16 cellular contexts compared by ENCODE assay signal in the genomic region with DNA sequence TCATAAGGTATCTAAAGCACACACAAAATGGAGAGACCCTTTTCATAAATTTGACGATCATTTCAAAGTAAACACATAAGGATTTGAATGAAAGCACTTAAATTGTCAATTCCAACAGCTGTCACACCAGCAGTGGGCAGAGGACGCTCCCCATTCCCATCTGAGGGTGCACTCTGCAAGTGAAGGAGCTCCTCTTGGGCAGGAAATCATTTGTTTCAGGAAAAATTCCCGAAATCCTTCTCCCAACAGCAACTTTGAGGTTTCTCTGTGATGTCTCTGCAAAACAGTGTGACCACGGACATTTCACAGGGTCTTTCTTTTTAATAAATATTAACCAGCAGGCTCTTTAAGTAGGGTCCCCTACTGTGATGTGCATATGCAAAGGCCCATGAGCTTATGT.
"Had no signal": no experiment of that assay in that cellular context is flagged by ENCODE, and none has a peak within 500 bp of the region (broad histone marks: within the 10 kb centered on the region; RNA-seq: fewer than 3 reads in every experiment).

No MANE protein-coding gene starts in this region.

- H3K4me3 ChIP-seq: ascending aorta, breast epithelium, heart right ventricle, left ventricle myocardium inferior, mucosa of descending colon had no signal

- H3K4me3 Mint-ChIP-seq: activated CD4-positive, alpha-beta memory T cell treated with anti-CD3 and anti-CD28 coated beads, Interleukin-2, amount 10 ng/mL, durations not matched to agents 7 days and 5 days; activated naive CD4-positive, alpha-beta T cell treated with anti-CD3 and anti-CD28 coated beads, Interleukin-2, amount 10 ng/mL, durations not matched to agents 7 days and 5 days; activated T-cell treated with anti-CD3 and anti-CD28 coated beads, Interleukin-2, amount 50 U/mL, for 24 hours; dendritic cell treated with granulocyte-macrophage colony-stimulating factor and Interleukin-4, amounts not matched to agents 40 ng/mL and 50 ng/mL, for 4 days; effector memory CD8-positive, alpha-beta T cell; naive thymus-derived CD4-positive, alpha-beta T cell; stimulated activated memory B cell treated with anti-CD40 and anti-IgM and Interleukin-4, amounts not matched to agents 10 μg/mL and 1 μg/mL and 100 μg/mL, for 72 hours had no signal

- H3K27ac Mint-ChIP-seq: activated CD4-positive, alpha-beta memory T cell treated with anti-CD3 and anti-CD28 coated beads, Interleukin-2, amount 10 ng/mL, durations not matched to agents 7 days and 5 days; activated naive CD4-positive, alpha-beta T cell treated with anti-CD3 and anti-CD28 coated beads, Interleukin-2, amount 10 ng/mL, durations not matched to agents 7 days and 5 days; activated T-cell treated with anti-CD3 and anti-CD28 coated beads, Interleukin-2, amount 50 U/mL, for 24 hours; dendritic cell treated with granulocyte-macrophage colony-stimulating factor and Interleukin-4, amounts not matched to agents 40 ng/mL and 50 ng/mL, for 4 days; effector memory CD8-positive, alpha-beta T cell; naive thymus-derived CD4-positive, alpha-beta T cell; stimulated activated memory B cell treated with anti-CD40 and anti-IgM and Interleukin-4, amounts not matched to agents 10 μg/mL and 1 μg/mL and 100 μg/mL, for 72 hours had no signal

- H3K27ac ChIP-seq: ascending aorta, breast epithelium, heart right ventricle, left ventricle myocardium inferior, neutrophil had no signal

- H3K4me1 ChIP-seq: ascending aorta, breast epithelium, heart right ventricle, left ventricle myocardium inferior had no signal

- ATAC-seq: effector memory CD8-positive, alpha-beta T cell; heart right ventricle; mucosa of descending colon; naive thymus-derived CD4-positive, alpha-beta T cell; stimulated activated memory B cell treated with anti-CD40 and anti-IgM and Interleukin-4, amounts not matched to agents 10 μg/mL and 1 μg/mL and 100 μg/mL, for 72 hours had no signal

- H3K4me1 Mint-ChIP-seq: activated CD4-positive, alpha-beta memory T cell treated with anti-CD3 and anti-CD28 coated beads, Interleukin-2, amount 10 ng/mL, durations not matched to agents 7 days and 5 days; activated naive CD4-positive, alpha-beta T cell treated with anti-CD3 and anti-CD28 coated beads, Interleukin-2, amount 10 ng/mL, durations not matched to agents 7 days and 5 days; naive thymus-derived CD4-positive, alpha-beta T cell; stimulated activated memory B cell treated with anti-CD40 and anti-IgM and Interleukin-4, amounts not matched to agents 10 μg/mL and 1 μg/mL and 100 μg/mL, for 72 hours had no signal

- H3K36me3 ChIP-seq: ascending aorta, breast epithelium, heart right ventricle, left ventricle myocardium inferior, neutrophil had no signal

- H3K36me3 Mint-ChIP-seq: activated naive CD4-positive, alpha-beta T cell treated with anti-CD3 and anti-CD28 coated beads, Interleukin-2, amount 10 ng/mL, durations not matched to agents 7 days and 5 days; naive thymus-derived CD4-positive, alpha-beta T cell; stimulated activated memory B cell treated with anti-CD40 and anti-IgM and Interleukin-4, amounts not matched to agents 10 μg/mL and 1 μg/mL and 100 μg/mL, for 72 hours had no signal

- FAIRE-seq: keratinocyte had no signal

- H3K27me3 Mint-ChIP-seq: activated CD4-positive, alpha-beta memory T cell treated with anti-CD3 and anti-CD28 coated beads, Interleukin-2, amount 10 ng/mL, durations not matched to agents 7 days and 5 days; activated naive CD4-positive, alpha-beta T cell treated with anti-CD3 and anti-CD28 coated beads, Interleukin-2, amount 10 ng/mL, durations not matched to agents 7 days and 5 days; activated T-cell treated with anti-CD3 and anti-CD28 coated beads, Interleukin-2, amount 50 U/mL, for 24 hours; dendritic cell treated with granulocyte-macrophage colony-stimulating factor and Interleukin-4, amounts not matched to agents 40 ng/mL and 50 ng/mL, for 4 days; effector memory CD8-positive, alpha-beta T cell; naive thymus-derived CD4-positive, alpha-beta T cell; stimulated activated memory B cell treated with anti-CD40 and anti-IgM and Interleukin-4, amounts not matched to agents 10 μg/mL and 1 μg/mL and 100 μg/mL, for 72 hours had no signal

- H3K27me3 ChIP-seq: ascending aorta, breast epithelium, heart right ventricle, neutrophil had no signal

- DNase-seq: activated CD4-positive, alpha-beta memory T cell treated with anti-CD3 and anti-CD28 coated beads, Interleukin-2, amount 10 ng/mL, durations not matched to agents 7 days and 5 days; activated CD4-positive, alpha-beta T cell treated with anti-CD3 and anti-CD28 coated beads for 4 hours; activated naive CD4-positive, alpha-beta T cell treated with anti-CD3 and anti-CD28 coated beads, Interleukin-2, amount 10 ng/mL, durations not matched to agents 7 days and 5 days; activated T-cell treated with anti-CD3 and anti-CD28 coated beads, Interleukin-2, amount 50 U/mL, for 24 hours; effector memory CD8-positive, alpha-beta T cell; heart right ventricle; left ventricle myocardium inferior; mucosa of descending colon; naive thymus-derived CD4-positive, alpha-beta T cell; stimulated activated CD4-positive, alpha-beta T cell treated with anti-CD3 and anti-CD28 coated beads, Interleukin-2, amount 100 ng/mL, for 48 hours had no signal

- H3K9me3 ChIP-seq: ascending aorta, breast epithelium, heart right ventricle, left ventricle myocardium inferior, mucosa of descending colon, neutrophil had no signal

- H3K9me3 Mint-ChIP-seq: activated naive CD4-positive, alpha-beta T cell treated with anti-CD3 and anti-CD28 coated beads, Interleukin-2, amount 10 ng/mL, durations not matched to agents 7 days and 5 days; dendritic cell treated with granulocyte-macrophage colony-stimulating factor and Interleukin-4, amounts not matched to agents 40 ng/mL and 50 ng/mL, for 4 days; stimulated activated memory B cell treated with anti-CD40 and anti-IgM and Interleukin-4, amounts not matched to agents 10 μg/mL and 1 μg/mL and 100 μg/mL, for 72 hours had no signal
